ENCODE assay signal across 8 cellular contexts in the genomic region with DNA sequence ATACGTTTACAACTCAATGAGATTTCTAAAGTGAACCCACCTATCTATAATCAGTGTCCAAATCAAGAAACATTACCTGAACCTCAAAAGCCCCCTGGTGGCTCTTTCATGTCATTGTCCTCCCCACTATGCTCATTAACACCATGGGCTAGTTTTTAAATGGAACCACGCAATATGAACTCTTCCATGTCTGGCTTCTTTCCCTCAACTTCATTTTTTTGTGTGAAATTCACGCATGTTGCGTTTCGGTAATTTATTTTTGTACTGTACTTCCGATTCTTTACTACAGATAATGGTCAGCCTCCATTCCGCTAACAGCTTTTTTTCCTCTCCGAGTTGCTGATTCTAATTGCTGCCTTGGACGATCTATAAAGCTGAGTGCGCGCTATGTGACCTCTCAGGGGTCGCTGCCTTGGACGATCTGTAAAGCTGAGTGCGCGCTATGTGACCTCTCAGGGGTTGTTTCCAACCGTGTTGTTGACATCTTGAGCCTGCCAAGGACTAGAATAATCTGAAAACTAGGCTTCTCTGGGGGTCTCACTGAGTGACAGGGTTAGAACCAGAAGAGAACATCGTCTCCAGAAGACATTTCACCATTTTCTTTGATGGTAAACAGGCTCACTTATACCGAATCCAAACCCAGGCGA. TPM values are rescaled to one million over a fixed set of nuclear protein-coding genes. Genes with fewer than 3 reads are reported as not detected.
DNase-seq lines count a peak whose midpoint lies in the region; ATAC-seq and TF ChIP-seq lines count a peak whose summit lies in the region.

No MANE protein-coding gene starts in this region.

- H3K9ac ChIP-seq in DND-41 (ENCODE audit: low read depth, low read length) (peak overlapping the region; percentile 96), duodenal mucosa (ENCODE audit: low read depth in 1 of 2, low read length in 2 of 2) (peak overlapping the region; percentile 96 to 99)

- H3K36me3 ChIP-seq in DND-41 (ENCODE audit: insufficient read depth, low read length), result peaks cover 11% of the 10 kb centered on the region
- H3K36me3 ChIP-seq in HEK293 (ENCODE audit: control insufficient read depth in 2 of 2, insufficient read depth in 1 of 2, low read length in 2 of 2), result peaks cover 0 to 10% of the 10 kb centered on the region in 2 experiments; a peak in 1 of 3 replicates
- H3K36me3 ChIP-seq in duodenal mucosa (ENCODE audit: control insufficient read depth in 1 of 2, insufficient read depth in 2 of 2, low read length in 2 of 2), result no peaks in the 10 kb centered on the region
- H3K36me3 ChIP-seq in lung (ENCODE audit: control insufficient read depth in 2 of 2, insufficient read depth in 2 of 2, low read length in 2 of 2), result no peaks in the 10 kb centered on the region

- POLR2A ChIA-PET in HEK293 (lab: Yijun Ruan, JAX), result interaction anchor here (0.6 to 3.3 kb wide), 12 partner anchors 9 to 199 kb away, joined by 3 to 58 read pairs (median 6); partner anchors contain the start of gene MRPS14

- ATAC-seq in DND-41 (ENCODE audit: insufficient read depth, low read depth) (0 out of 3 replicates have a peak, but pooled peaks have one; percentile 0), lung (ENCODE audit: insufficient read depth, low FRiP score) (no peak)
- peak; percentile 1 for ATAC-seq in stimulated activated naive CD8-positive, alpha-beta T cell treated with anti-CD3 and anti-CD28 coated beads, Interleukin-15, amount 100 ng/mL, for 72 hours

- CTCF ChIA-PET in HEK293 (lab: Yijun Ruan, JAX), result interaction anchor here (0.6 to 2.0 kb wide), 14 partner anchors 14 to 1443 kb away, joined by 3 to 13 read pairs (median 4); no protein-coding TSS in a partner anchor

- H3K27ac ChIP-seq in DND-41 (ENCODE audit: low read length), result peak overlapping the region; percentile 94
- peak overlapping the region; percentile 92 for H3K27ac ChIP-seq in HEK293 (ENCODE audit: extremely low read depth, low read depth, low read length)
- peak overlapping the region; percentile 98 for H3K27ac ChIP-seq in duodenal mucosa (ENCODE audit: low read depth, low read length)
- peak overlapping the region; percentile 96 to 97 for H3K27ac ChIP-seq in lung (ENCODE audit: low read depth in 1 of 2, low read length in 1 of 2)

- peaks cover 27% of the 10 kb centered on the region; the same call in 1 of the 2 replicates for H4K20me1 ChIP-seq in DND-41 (ENCODE audit: insufficient read depth, low read length)

- H3K27me3 ChIP-seq in DND-41 (ENCODE audit: insufficient read depth, low read length, poor library complexity), result no peaks in the 10 kb centered on the region
- no peaks in the 10 kb centered on the region for H3K27me3 ChIP-seq in duodenal mucosa (ENCODE audit: control insufficient read depth in 1 of 2, insufficient read depth in 2 of 2, low read length in 2 of 2)
- H3K27me3 ChIP-seq in lung (ENCODE audit: control insufficient read depth, insufficient read depth), result no peaks in the 10 kb centered on the region

- no peak overlapping the region for H3K27ac Mint-ChIP-seq in stimulated activated naive CD8-positive, alpha-beta T cell treated with anti-CD3 and anti-CD28 coated beads, Interleukin-15, amount 100 ng/mL, for 72 hours

- H3K4me3 ChIP-seq in DND-41 (ENCODE audit: low read depth in 1 of 2, low read length in 2 of 2), result peak overlapping the region; percentile 57 to 67
- H3K4me3 ChIP-seq in HEK293 (ENCODE audit: low read depth, low read length), result peak overlapping the region; percentile 88
- peak overlapping the region; percentile 81 to 91 for H3K4me3 ChIP-seq in duodenal mucosa (ENCODE audit: low read depth in 1 of 2, low read length in 2 of 2)
- H3K4me3 ChIP-seq in lung, result peak overlapping the region; percentile 63

- H3K4me2 ChIP-seq in DND-41 (ENCODE audit: insufficient read depth, low read length), result peak overlapping the region; percentile 85

- no peaks in the 10 kb centered on the region for H3K9me3 Mint-ChIP-seq in stimulated activated naive CD8-positive, alpha-beta T cell treated with anti-CD3 and anti-CD28 coated beads, Interleukin-15, amount 100 ng/mL, for 72 hours

- 12 to 18% methylated on average over 19 of the region's 19 CpGs for WGBS in lung, 2 donors

- H3K9me3 ChIP-seq in DND-41 (ENCODE audit: insufficient read depth, low read length, severe bottlenecking) (no peaks in the 10 kb centered on the region), HEK293 (ENCODE audit: control insufficient read depth, insufficient read depth, low read depth, low read length) (no peaks in the 10 kb centered on the region), duodenal mucosa (ENCODE audit: control insufficient read depth in 1 of 2, low read length in 2 of 2) (no peaks in the 10 kb centered on the region), lung (ENCODE audit: control insufficient read depth in 2 of 2, insufficient read depth in 1 of 2, low read length in 1 of 2) (no peaks in the 10 kb centered on the region)

- H3K4me1 ChIP-seq in DND-41 (ENCODE audit: insufficient read depth, low read length) (peaks cover 49% of the 10 kb centered on the region), HEK293 (ENCODE audit: control insufficient read depth, insufficient read depth, low read length) (no peaks in the 10 kb centered on the region), duodenal mucosa (ENCODE audit: control insufficient read depth in 1 of 2, insufficient read depth in 2 of 2, low read length in 2 of 2) (peaks cover 24 to 43% of the 10 kb centered on the region in 2 donors), lung (ENCODE audit: control insufficient read depth in 2 of 2, insufficient read depth in 2 of 2, low read length in 2 of 2) (peaks cover 4 to 6% of the 10 kb centered on the region in 2 donors)

- peaks cover 38% of the 10 kb centered on the region for H3K4me1 Mint-ChIP-seq in stimulated activated naive CD8-positive, alpha-beta T cell treated with anti-CD3 and anti-CD28 coated beads, Interleukin-15, amount 100 ng/mL, for 72 hours

- H2AFZ ChIP-seq in DND-41 (ENCODE audit: low read depth, low read length), result peak overlapping the region; percentile 72

- DNase-seq in DND-41 (peak; percentile 63), NCI-H187 (lab: John Stamatoyannopoulos, UW) (peak; percentile 66 to 72), T-helper 2 cell (peak in 3 of 5 experiments; percentile 20 to 86 (median 60)), lung (ENCODE audit: low spot score) (peak; percentile 36)
- DNase-seq in stimulated activated naive CD8-positive, alpha-beta T cell treated with anti-CD3 and anti-CD28 coated beads, Interleukin-15, amount 100 ng/mL, for 72 hours, result peak in 1 of 2 donors; percentile 61
- no peak for DNase-seq in NK-92 treated with Interleukin-12 subunit alpha and Interleukin-12 subunit beta, amount 100 ng/mL, for 24 hours (lab: John Stamatoyannopoulos, UW)

- H3K79me2 ChIP-seq in DND-41 (ENCODE audit: insufficient read depth, low read length), result peaks cover 53% of the 10 kb centered on the region

- peak; percentile 86 for TF ChIP-seq CTCF in DND-41 (IDR thresholded peaks at IDR 0.05; ENCODE audit: borderline replicate concordance, extremely low read depth, low read length, poor library complexity, severe bottlenecking)
- TF ChIP-seq CTCF in HEK293 (tag by site-specific recombination; IDR thresholded peaks at IDR 0.05), result peak; percentile 59
- peak; percentile 51 for TF ChIP-seq CTCF in lung (IDR thresholded peaks at IDR 0.05; ENCODE audit: control extremely low read depth, extremely low read depth)

- H3K27me3 Mint-ChIP-seq in stimulated activated naive CD8-positive, alpha-beta T cell treated with anti-CD3 and anti-CD28 coated beads, Interleukin-15, amount 100 ng/mL, for 72 hours, result no peaks in the 10 kb centered on the region

- H3K4me3 Mint-ChIP-seq in stimulated activated naive CD8-positive, alpha-beta T cell treated with anti-CD3 and anti-CD28 coated beads, Interleukin-15, amount 100 ng/mL, for 72 hours, result no peak overlapping the region

TF ChIP-seq in HEK293, 187 proteins besides CTCF, POLR2A, EP300 and RAD21 (continues in another document):
- TF ChIP-seq ZNF530 (tag by site-specific recombination; IDR thresholded peaks at IDR 0.05; ENCODE audit: low read depth) (no peak), MEIS1 (CRISPR knock-in tag; IDR thresholded peaks at IDR 0.05; ENCODE audit: borderline replicate concordance) (no peak)
- TF ChIP-seq, protein P1, sequence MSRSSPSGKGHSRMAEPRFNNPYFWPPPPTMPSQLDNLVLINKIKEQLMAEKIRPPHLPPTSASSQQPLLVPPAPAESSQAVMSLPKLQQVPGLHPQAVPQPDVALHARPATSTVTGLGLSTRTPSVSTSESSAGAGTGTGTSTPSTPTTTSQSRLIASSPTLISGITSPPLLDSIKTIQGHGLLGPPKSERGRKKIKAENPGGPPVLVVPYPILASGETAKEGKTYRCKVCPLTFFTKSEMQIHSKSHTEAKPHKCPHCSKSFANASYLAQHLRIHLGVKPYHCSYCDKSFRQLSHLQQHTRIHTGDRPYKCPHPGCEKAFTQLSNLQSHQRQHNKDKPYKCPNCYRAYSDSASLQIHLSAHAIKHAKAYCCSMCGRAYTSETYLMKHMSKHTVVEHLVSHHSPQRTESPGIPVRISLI (tag by site-specific recombination; IDR thresholded peaks at IDR 0.05), result 0 out of 2 replicates have a peak, but pooled peaks have one; percentile 33
- TF ChIP-seq, protein P2, sequence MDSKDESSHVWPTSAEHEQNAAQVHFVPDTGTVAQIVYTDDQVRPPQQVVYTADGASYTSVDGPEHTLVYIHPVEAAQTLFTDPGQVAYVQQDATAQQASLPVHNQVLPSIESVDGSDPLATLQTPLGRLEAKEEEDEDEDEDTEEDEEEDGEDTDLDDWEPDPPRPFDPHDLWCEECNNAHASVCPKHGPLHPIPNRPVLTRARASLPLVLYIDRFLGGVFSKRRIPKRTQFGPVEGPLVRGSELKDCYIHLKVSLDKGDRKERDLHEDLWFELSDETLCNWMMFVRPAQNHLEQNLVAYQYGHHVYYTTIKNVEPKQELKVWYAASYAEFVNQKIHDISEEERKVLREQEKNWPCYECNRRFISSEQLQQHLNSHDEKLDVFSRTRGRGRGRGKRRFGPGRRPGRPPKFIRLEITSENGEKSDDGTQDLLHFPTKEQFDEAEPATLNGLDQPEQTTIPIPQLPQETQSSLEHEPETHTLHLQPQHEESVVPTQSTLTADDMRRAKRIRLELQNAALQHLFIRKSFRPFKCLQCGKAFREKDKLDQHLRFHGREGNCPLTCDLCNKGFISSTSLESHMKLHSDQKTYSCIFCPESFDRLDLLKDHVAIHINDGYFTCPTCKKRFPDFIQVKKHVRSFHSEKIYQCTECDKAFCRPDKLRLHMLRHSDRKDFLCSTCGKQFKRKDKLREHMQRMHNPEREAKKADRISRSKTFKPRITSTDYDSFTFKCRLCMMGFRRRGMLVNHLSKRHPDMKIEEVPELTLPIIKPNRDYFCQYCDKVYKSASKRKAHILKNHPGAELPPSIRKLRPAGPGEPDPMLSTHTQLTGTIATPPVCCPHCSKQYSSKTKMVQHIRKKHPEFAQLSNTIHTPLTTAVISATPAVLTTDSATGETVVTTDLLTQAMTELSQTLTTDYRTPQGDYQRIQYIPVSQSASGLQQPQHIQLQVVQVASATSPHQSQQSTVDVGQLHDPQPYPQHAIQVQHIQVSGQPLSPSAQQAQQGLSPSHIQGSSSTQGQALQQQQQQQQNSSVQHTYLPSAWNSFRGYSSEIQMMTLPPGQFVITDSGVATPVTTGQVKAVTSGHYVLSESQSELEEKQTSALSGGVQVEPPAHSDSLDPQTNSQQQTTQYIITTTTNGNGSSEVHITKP (tag by site-specific recombination; IDR thresholded peaks at IDR 0.05), result peak; percentile 50

RNA-seq across cellular contexts. Expression of gene CACYBP, which starts 1.1 kb away (rescaled TPM):
- total RNA-seq in lung, result 100 to 1,000 TPM in 1 of 2 donors, 10 to 100 TPM in 1; 62.8 to 219 TPM
- polyA plus RNA-seq in lung, result 10 to 100 TPM; 40.6 to 67.3 TPM

RNA-seq across cellular contexts. Expression of gene MRPS14, which starts 24.5 kb away (rescaled TPM):
- total RNA-seq in lung, result 10 to 100 TPM; 24.3 to 39.7 TPM
- 10 to 100 TPM; 13.4 to 22.6 TPM for polyA plus RNA-seq in lung
